In genomic region chr18:1806884-1807615, GRCh38 we compare ENCODE assay signal across 1 cellular context.
TF ChIP-seq lines count a peak whose summit lies in the region.

No MANE protein-coding gene starts in this region.

TF ChIP-seq in GM23338, 12 proteins besides CTCF, POLR2A, EP300 and RAD21 (continued from another document):
- TF ChIP-seq REST (IDR thresholded peaks at IDR 0.05; ENCODE audit: unreplicated experiment), result no peak
- TF ChIP-seq JUNB (IDR thresholded peaks at IDR 0.05; ENCODE audit: unreplicated experiment), result no peak
- TF ChIP-seq ZNF462 (CRISPR knock-in tag; IDR thresholded peaks at IDR 0.05), result no peak
- no peak for TF ChIP-seq NANOG (IDR thresholded peaks at IDR 0.05; ENCODE audit: borderline replicate concordance)
- no peak for TF ChIP-seq ZNF114 (CRISPR knock-in tag; IDR thresholded peaks at IDR 0.05)
- no peak for TF ChIP-seq EZH2phosphoT487 (IDR thresholded peaks at IDR 0.05; ENCODE audit: unreplicated experiment)
- no peak for TF ChIP-seq ZNF331 (CRISPR knock-in tag; IDR thresholded peaks at IDR 0.05; ENCODE audit: low read depth)
